In the genomic region with DNA sequence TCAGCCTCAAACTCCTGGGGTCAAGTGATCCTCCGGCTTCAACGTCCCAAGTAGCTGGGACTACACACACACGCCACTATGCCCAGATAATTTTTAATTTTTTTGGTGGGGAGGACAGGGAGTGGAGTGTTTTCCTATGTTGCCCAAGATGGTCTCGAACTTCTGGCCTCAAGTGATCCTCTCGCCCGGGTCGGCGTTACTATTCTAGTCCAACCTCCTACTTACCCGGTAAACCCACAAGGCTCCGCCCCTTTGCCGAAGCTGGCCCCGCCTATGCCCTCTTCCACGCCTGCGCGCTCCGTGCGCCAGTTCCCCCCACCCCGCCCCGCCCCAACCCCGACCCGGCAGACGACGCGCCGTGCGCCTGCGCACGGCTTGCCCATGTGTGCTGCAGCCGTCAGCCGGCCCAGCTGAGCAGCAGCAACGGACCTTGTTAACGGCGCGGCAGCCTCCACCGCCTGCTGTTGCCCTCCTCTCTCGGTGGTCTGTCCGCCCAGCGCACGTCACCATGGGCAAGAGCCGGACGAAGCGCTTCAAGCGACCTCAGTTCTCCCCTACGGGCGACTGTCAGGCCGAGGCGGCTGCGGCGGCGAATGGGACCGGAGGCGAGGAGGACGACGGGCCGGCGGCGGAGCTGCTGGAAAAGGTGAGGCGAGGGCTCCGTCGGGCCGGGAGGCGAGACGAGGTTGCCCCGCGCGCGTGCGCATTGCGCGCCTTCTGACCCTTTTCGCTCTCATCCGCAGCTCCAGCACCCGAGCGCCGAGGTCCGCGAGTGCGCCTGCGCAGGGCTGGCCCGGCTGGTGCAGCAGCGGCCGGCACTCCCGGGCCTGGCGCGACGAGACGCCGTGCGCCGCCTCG, we compare ENCODE assay signal across 1 cellular context.
A peak's percentile ranks its signal among the peaks of the same experiment; 100 is the strongest.
TF ChIP-seq lines count a peak whose summit lies in the region.

HEATR3 (plus strand) TSS at position 347 of the 858 bp plus-strand sequence; CDS start at position 509, 162 bp downstream.

TF ChIP-seq in HepG2, 621 proteins besides CTCF, POLR2A, EP300 and RAD21 (continued from another document and continues in another):
- TF ChIP-seq, protein P1, sequence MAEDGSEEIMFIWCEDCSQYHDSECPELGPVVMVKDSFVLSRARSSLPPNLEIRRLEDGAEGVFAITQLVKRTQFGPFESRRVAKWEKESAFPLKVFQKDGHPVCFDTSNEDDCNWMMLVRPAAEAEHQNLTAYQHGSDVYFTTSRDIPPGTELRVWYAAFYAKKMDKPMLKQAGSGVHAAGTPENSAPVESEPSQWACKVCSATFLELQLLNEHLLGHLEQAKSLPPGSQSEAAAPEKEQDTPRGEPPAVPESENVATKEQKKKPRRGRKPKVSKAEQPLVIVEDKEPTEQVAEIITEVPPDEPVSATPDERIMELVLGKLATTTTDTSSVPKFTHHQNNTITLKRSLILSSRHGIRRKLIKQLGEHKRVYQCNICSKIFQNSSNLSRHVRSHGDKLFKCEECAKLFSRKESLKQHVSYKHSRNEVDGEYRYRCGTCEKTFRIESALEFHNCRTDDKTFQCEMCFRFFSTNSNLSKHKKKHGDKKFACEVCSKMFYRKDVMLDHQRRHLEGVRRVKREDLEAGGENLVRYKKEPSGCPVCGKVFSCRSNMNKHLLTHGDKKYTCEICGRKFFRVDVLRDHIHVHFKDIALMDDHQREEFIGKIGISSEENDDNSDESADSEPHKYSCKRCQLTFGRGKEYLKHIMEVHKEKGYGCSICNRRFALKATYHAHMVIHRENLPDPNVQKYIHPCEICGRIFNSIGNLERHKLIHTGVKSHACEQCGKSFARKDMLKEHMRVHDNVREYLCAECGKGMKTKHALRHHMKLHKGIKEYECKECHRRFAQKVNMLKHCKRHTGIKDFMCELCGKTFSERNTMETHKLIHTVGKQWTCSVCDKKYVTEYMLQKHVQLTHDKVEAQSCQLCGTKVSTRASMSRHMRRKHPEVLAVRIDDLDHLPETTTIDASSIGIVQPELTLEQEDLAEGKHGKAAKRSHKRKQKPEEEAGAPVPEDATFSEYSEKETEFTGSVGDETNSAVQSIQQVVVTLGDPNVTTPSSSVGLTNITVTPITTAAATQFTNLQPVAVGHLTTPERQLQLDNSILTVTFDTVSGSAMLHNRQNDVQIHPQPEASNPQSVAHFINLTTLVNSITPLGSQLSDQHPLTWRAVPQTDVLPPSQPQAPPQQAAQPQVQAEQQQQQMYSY (CRISPR knock-in tag; IDR thresholded peaks at IDR 0.05) = no peak
- TF ChIP-seq NFYB (CRISPR knock-in tag; IDR thresholded peaks at IDR 0.05) (no peak; the same call in 1 of the 2 replicates), ZNF343 (CRISPR knock-in tag; IDR thresholded peaks at IDR 0.05) (no peak), ZNF740 (CRISPR knock-in tag; IDR thresholded peaks at IDR 0.05) (no peak), HOXA7 (CRISPR knock-in tag; IDR thresholded peaks at IDR 0.05) (no peak), SAP130 (CRISPR knock-in tag; IDR thresholded peaks at IDR 0.05; ENCODE audit: low read depth) (peak; percentile 87), ZNF101 (CRISPR knock-in tag; IDR thresholded peaks at IDR 0.05; ENCODE audit: borderline replicate concordance, low read depth) (no peak), ZBED4 (CRISPR knock-in tag; IDR thresholded peaks at IDR 0.05; ENCODE audit: borderline replicate concordance) (peak; percentile 87; the same call in 1 of the 2 replicates), HMG20A (CRISPR knock-in tag; IDR thresholded peaks at IDR 0.05; ENCODE audit: borderline replicate concordance) (peak; percentile 50; the same call in 1 of the 2 replicates), ZNF12 (CRISPR knock-in tag; IDR thresholded peaks at IDR 0.05) (no peak), ZNF10 (CRISPR knock-in tag; IDR thresholded peaks at IDR 0.05; ENCODE audit: borderline replicate concordance, low read depth) (no peak), ZNF800 (CRISPR knock-in tag; IDR thresholded peaks at IDR 0.05) (peak; percentile 89; the same call in 1 of the 2 replicates), NR2C2 (CRISPR knock-in tag; IDR thresholded peaks at IDR 0.05; ENCODE audit: borderline replicate concordance) (peak; percentile 27; the same call in 1 of the 2 replicates)
- TF ChIP-seq, protein P2, sequence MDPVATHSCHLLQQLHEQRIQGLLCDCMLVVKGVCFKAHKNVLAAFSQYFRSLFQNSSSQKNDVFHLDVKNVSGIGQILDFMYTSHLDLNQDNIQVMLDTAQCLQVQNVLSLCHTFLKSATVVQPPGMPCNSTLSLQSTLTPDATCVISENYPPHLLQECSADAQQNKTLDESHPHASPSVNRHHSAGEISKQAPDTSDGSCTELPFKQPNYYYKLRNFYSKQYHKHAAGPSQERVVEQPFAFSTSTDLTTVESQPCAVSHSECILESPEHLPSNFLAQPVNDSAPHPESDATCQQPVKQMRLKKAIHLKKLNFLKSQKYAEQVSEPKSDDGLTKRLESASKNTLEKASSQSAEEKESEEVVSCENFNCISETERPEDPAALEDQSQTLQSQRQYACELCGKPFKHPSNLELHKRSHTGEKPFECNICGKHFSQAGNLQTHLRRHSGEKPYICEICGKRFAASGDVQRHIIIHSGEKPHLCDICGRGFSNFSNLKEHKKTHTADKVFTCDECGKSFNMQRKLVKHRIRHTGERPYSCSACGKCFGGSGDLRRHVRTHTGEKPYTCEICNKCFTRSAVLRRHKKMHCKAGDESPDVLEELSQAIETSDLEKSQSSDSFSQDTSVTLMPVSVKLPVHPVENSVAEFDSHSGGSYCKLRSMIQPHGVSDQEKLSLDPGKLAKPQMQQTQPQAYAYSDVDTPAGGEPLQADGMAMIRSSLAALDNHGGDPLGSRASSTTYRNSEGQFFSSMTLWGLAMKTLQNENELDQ (CRISPR knock-in tag; IDR thresholded peaks at IDR 0.05; ENCODE audit: borderline replicate concordance) = peak; percentile 89; the same call in 1 of the 2 replicates
- TF ChIP-seq, protein P3, sequence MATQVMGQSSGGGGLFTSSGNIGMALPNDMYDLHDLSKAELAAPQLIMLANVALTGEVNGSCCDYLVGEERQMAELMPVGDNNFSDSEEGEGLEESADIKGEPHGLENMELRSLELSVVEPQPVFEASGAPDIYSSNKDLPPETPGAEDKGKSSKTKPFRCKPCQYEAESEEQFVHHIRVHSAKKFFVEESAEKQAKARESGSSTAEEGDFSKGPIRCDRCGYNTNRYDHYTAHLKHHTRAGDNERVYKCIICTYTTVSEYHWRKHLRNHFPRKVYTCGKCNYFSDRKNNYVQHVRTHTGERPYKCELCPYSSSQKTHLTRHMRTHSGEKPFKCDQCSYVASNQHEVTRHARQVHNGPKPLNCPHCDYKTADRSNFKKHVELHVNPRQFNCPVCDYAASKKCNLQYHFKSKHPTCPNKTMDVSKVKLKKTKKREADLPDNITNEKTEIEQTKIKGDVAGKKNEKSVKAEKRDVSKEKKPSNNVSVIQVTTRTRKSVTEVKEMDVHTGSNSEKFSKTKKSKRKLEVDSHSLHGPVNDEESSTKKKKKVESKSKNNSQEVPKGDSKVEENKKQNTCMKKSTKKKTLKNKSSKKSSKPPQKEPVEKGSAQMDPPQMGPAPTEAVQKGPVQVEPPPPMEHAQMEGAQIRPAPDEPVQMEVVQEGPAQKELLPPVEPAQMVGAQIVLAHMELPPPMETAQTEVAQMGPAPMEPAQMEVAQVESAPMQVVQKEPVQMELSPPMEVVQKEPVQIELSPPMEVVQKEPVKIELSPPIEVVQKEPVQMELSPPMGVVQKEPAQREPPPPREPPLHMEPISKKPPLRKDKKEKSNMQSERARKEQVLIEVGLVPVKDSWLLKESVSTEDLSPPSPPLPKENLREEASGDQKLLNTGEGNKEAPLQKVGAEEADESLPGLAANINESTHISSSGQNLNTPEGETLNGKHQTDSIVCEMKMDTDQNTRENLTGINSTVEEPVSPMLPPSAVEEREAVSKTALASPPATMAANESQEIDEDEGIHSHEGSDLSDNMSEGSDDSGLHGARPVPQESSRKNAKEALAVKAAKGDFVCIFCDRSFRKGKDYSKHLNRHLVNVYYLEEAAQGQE (IDR thresholded peaks at IDR 0.05; ENCODE audit: borderline replicate concordance in 1 of 2, low read depth in 1 of 2, low read length in 2 of 2) = 0 out of 4 replicates have a peak, but pooled peaks of 1 of the 2 experiments have one; percentile 9
- TF ChIP-seq, protein P4, sequence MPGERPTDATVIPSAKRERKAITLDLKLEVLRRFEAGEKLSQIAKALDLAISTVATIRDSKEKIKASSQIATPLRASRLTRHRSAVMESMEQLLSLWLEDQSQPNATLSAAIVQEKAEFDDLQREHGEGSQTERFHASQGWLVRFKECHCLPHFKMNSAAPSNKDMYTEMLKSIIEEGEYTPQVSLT (CRISPR knock-in tag; IDR thresholded peaks at IDR 0.05; ENCODE audit: borderline replicate concordance, low read depth) = no peak; the same call in 1 of the 2 replicates
- TF ChIP-seq, protein P5, sequence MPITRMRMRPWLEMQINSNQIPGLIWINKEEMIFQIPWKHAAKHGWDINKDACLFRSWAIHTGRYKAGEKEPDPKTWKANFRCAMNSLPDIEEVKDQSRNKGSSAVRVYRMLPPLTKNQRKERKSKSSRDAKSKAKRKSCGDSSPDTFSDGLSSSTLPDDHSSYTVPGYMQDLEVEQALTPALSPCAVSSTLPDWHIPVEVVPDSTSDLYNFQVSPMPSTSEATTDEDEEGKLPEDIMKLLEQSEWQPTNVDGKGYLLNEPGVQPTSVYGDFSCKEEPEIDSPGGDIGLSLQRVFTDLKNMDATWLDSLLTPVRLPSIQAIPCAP (CRISPR knock-in tag; IDR thresholded peaks at IDR 0.05; ENCODE audit: low read depth) = no peak
- TF ChIP-seq, protein P6, sequence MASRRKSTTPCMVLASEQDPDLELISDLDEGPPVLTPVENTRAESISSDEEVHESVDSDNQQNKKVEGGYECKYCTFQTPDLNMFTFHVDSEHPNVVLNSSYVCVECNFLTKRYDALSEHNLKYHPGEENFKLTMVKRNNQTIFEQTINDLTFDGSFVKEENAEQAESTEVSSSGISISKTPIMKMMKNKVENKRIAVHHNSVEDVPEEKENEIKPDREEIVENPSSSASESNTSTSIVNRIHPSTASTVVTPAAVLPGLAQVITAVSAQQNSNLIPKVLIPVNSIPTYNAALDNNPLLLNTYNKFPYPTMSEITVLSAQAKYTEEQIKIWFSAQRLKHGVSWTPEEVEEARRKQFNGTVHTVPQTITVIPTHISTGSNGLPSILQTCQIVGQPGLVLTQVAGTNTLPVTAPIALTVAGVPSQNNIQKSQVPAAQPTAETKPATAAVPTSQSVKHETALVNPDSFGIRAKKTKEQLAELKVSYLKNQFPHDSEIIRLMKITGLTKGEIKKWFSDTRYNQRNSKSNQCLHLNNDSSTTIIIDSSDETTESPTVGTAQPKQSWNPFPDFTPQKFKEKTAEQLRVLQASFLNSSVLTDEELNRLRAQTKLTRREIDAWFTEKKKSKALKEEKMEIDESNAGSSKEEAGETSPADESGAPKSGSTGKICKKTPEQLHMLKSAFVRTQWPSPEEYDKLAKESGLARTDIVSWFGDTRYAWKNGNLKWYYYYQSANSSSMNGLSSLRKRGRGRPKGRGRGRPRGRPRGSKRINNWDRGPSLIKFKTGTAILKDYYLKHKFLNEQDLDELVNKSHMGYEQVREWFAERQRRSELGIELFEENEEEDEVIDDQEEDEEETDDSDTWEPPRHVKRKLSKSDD (CRISPR knock-in tag; IDR thresholded peaks at IDR 0.05; ENCODE audit: low read depth) = 0 out of 2 replicates have a peak, but pooled peaks have one; percentile 16
